8 cellular contexts compared by ENCODE assay signal in the genomic region with DNA sequence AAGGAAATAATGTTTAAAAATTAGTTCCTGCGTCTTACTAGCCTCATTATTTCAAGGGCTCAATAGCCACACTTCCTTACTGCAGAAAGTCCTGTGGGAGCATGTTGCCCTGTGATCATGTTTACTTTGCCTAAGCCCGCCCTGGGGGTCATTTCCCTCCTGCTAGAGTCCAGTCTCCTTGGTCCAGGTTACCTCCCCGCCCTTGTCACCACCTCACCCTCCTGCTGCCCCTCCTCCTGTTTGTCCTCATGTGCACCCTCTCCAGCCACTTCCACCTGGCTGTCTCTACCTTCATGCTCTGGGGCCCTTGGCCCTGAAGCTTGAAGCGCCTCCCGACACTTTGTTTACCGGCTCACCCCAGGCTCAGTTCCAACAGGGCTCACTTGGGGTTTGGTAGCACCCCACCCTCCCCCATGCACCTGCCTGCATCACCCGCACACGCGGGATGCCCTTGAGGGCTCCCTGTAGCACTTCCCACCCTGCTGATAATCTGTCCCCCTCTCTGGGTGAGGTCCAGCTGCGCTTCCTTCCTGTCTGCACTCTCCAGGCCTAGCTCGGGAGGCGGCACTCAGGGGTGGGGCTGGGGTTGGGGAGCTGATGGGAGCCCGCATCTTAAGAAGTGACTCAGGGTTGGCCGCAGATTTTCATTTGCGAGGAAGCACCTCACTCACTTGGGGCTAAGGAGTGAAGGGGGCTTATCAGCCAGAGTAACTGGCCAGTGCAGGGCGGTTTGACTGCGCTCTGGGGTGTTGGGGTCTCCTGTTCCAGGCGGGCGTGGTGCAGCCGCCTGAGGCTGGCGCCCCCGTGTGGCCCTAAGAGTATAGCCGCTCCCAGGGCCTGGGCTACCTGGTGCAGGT. TPM values are rescaled to one million over a fixed set of nuclear protein-coding genes. Genes with fewer than 3 reads are reported as not detected.
DNase-seq lines count a peak whose midpoint lies in the region; ATAC-seq and TF ChIP-seq lines count a peak whose summit lies in the region.

No MANE protein-coding gene starts in this region.

- no peaks in the 10 kb centered on the region for H4K20me1 ChIP-seq in fibroblast of lung (ENCODE audit: control insufficient read depth, extremely low read depth, insufficient read depth, low read length)

- peak; percentile 10 to 45 for TF ChIP-seq CTCF in fibroblast of lung (conservative IDR thresholded peaks at IDR 0.05 in 1 of 2, IDR thresholded peaks at IDR 0.05 in 1 of 2; ENCODE audit: low read depth in 1 of 2, low read length in 2 of 2)
- TF ChIP-seq CTCF in gastrocnemius medialis (IDR thresholded peaks at IDR 0.05 in 4 of 5, conservative IDR thresholded peaks at IDR 0.05 in 1 of 5): peak in 3 of 5 experiments; percentile 27 to 45 (median 33)

- no peaks in the 10 kb centered on the region for H3K27me3 ChIP-seq in fibroblast of lung (ENCODE audit: control insufficient read depth, insufficient read depth, low read length)
- H3K27me3 ChIP-seq in gastrocnemius medialis: peaks cover 0 to 13% (median 0%) of the 10 kb centered on the region in 3 donors

- H3K9me3 ChIP-seq in fibroblast of lung (ENCODE audit: control insufficient read depth, insufficient read depth, low read depth, low read length): no peaks in the 10 kb centered on the region
- H3K9me3 ChIP-seq in gastrocnemius medialis: no peaks in the 10 kb centered on the region

- intact Hi-C loops in gastrocnemius medialis (cut with DNase I; ENCODE audit: low total_unique reads): loop anchor here (5.0 kb wide), 2 partner anchors 32 to 117 kb away; no protein-coding TSS in a partner anchor

- H3K4me1 ChIP-seq in fibroblast of lung (ENCODE audit: control insufficient read depth, extremely low read depth, insufficient read depth, low read length) (peaks cover 3% of the 10 kb centered on the region), gastrocnemius medialis (peaks cover 0 to under 1% of the 10 kb centered on the region in 2 donors)

- no peak overlapping the region for H3K9ac ChIP-seq in fibroblast of lung (ENCODE audit: insufficient read depth, low read length)

- no peaks in the 10 kb centered on the region for H3K79me2 ChIP-seq in fibroblast of lung (ENCODE audit: control insufficient read depth, insufficient read depth, low read length)

- no peak overlapping the region for H3K4me3 ChIP-seq in fibroblast of lung (replicated peaks in 1 of 4; ENCODE audit: control extremely low read depth in 1 of 4, insufficient read depth in 1 of 4, low read depth in 3 of 4, low read length in 4 of 4)
- no peak overlapping the region for H3K4me3 ChIP-seq in gastrocnemius medialis

- DNase-seq in SIG-M5 treated with dmso at 0.1 percent for 504 hours (lab: John Stamatoyannopoulos, UW; ENCODE audit: unreplicated experiment) (peak; percentile 49), SIG-M5 (lab: John Stamatoyannopoulos, UW) (no peak), NCI-H1092 (lab: John Stamatoyannopoulos, UW) (peak; percentile 36), fibroblast of lung (ENCODE audit: low read depth in 2 of 2) (peak in 1 of 2 donors; percentile 13), gastrocnemius medialis (no peak), GDM1 (lab: John Stamatoyannopoulos, UW) (no peak)
- DNase-seq in activated CD4-positive, alpha-beta T cell treated with anti-CD3 and anti-CD28 coated beads, Interleukin-2, amount 50 U/mL, for 48 hours: peak; percentile 45 to 49

- TF ChIP-seq POLR2A in gastrocnemius medialis (IDR thresholded peaks at IDR 0.05): no peak

- in situ Hi-C loops in gastrocnemius medialis (cut with MboI; ENCODE audit: low sequenced_read_pairs in 4 of 4): no loop called here

- no peak overlapping the region for H2AFZ ChIP-seq in fibroblast of lung (ENCODE audit: low read length)

- H3K36me3 ChIP-seq in fibroblast of lung (ENCODE audit: control insufficient read depth, insufficient read depth, low read length) (no peaks in the 10 kb centered on the region), gastrocnemius medialis (no peaks in the 10 kb centered on the region)

- H3K27ac ChIP-seq in fibroblast of lung (ENCODE audit: insufficient read depth, low read length) (no peak overlapping the region), gastrocnemius medialis (no peak overlapping the region)

- ATAC-seq in gastrocnemius medialis (peak in 1 of 2 donors; percentile 37), GM21619 (IDR thresholded peaks at IDR 0.05; ENCODE audit: unreplicated experiment) (no peak)

- no peak overlapping the region for H3K4me2 ChIP-seq in fibroblast of lung (ENCODE audit: extremely low read depth, insufficient read depth, low read length)

RNA-seq across cellular contexts. Expression of a gene that starts 40.1 kb away (rescaled TPM):
- total RNA-seq in fibroblast of lung: 2.0 and 2.1 TPM in 2 replicates
- 1.9 and 4.8 TPM in 2 replicates for polyA plus RNA-seq in fibroblast of lung
- 1.5 and 2.8 TPM in 2 replicates for polyA plus RNA-seq in fibroblast of lung (2012)
- not detected in 2 replicates for polyA minus RNA-seq in fibroblast of lung (ENCODE audit: low replicate concordance)
- not detected for total RNA-seq in gastrocnemius medialis

RNA-seq across cellular contexts. Expression of a gene that starts 49.8 kb away (rescaled TPM):
- total RNA-seq in fibroblast of lung (90.3 and 103 TPM in 2 replicates), gastrocnemius medialis (10 to 100 TPM; 23.3 to 49.4 (median 37.3) TPM)
- polyA plus RNA-seq in fibroblast of lung: 82.2 and 82.9 TPM in 2 replicates
- 78.1 and 79.9 TPM in 2 replicates for polyA plus RNA-seq in fibroblast of lung (2012)
- 109 and 186 TPM in 2 replicates for polyA minus RNA-seq in fibroblast of lung (ENCODE audit: low replicate concordance)

Comparison
In these comparisons a context has a peak if more than half of its experiments do, and no peak if none do; other contexts are left out.
1. DNase-seq: peak in SIG-M5 treated with dmso at 0.1 percent for 504 hours (single experiment), NCI-H1092 (single experiment) and activated CD4-positive, alpha-beta T cell treated with anti-CD3 and anti-CD28 coated beads, Interleukin-2, amount 50 U/mL, for 48 hours (2 of 2); none in SIG-M5 (single experiment), gastrocnemius medialis (0 of 2) and GDM1 (single experiment).